ENCODE assay signal across 8 cellular contexts in the genomic region with DNA sequence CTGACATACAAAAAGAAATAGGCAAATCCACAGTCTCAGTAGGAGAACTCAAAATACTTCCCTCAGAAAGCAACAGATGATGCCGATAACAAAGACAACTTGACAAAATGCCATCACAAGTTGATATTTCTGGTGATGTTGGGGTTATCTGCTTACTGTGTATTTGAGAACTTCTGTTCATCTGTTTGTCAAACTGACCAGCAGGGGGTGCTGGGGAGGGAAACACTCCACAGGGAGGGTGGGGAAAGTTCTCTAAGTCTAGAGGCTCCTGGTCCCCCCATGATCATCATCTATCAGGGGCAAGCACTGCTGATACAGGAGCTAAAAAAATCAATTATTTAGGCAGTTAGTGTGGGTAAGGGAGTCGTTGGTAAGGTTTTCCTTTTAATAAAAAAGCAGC. TPM values are rescaled to one million over a fixed set of nuclear protein-coding genes. Genes with fewer than 3 reads are reported as not detected.
A peak's percentile ranks its signal among the peaks of the same experiment; 100 is the strongest.
DNase-seq lines count a peak whose midpoint lies in the region; ATAC-seq and TF ChIP-seq lines count a peak whose summit lies in the region.

No MANE protein-coding gene starts in this region.

- no peaks in the 10 kb centered on the region for H4K20me1 ChIP-seq in KMS-11 (ENCODE audit: insufficient read depth)

- ATAC-seq in GM18519 (IDR thresholded peaks at IDR 0.05; ENCODE audit: low FRiP score, unreplicated experiment): peak; percentile 50
- ATAC-seq in esophagus mucosa: no peak
- no peak for ATAC-seq in HG02970 (IDR thresholded peaks at IDR 0.05; ENCODE audit: low FRiP score, unreplicated experiment)

- TF ChIP-seq CTCF in AG09319 (IDR thresholded peaks at IDR 0.05; ENCODE audit: low read depth, low read length) (peak; percentile 28; the same call in 1 of the 2 replicates), KMS-11 (conservative IDR thresholded peaks at IDR 0.05; ENCODE audit: low read depth, low read length) (peak; percentile 68)

- H3K27me3 ChIP-seq in KMS-11 (ENCODE audit: insufficient read depth, low read depth): no peaks in the 10 kb centered on the region

- no peak for DNase-seq in AG09319 (ENCODE audit: extremely low read depth, low read depth)
- peak; percentile 57 for DNase-seq in activated naive CD4-positive, alpha-beta T cell treated with anti-CD3 and anti-CD28 coated beads, Interleukin-2, amount 10 ng/mL, durations not matched to agents 7 days and 5 days
- peak; percentile 57 for DNase-seq in medulla oblongata (ENCODE audit: extremely low spot score)
- no peak for DNase-seq in SK-N-DZ (ENCODE audit: low spot score)

- CTCF ChIA-PET in activated naive CD4-positive, alpha-beta T cell treated with anti-CD3 and anti-CD28 coated beads, Interleukin-2, amount 10 ng/mL, durations not matched to agents 7 days and 5 days (lab: Charles Lee): interaction anchor here (0.7 to 1.4 kb wide), 3 partner anchors 12 to 46 kb away, joined by 3 read pairs; a partner anchor contains a TSS

- no peak overlapping the region for H3K4me3 Mint-ChIP-seq in activated naive CD4-positive, alpha-beta T cell treated with anti-CD3 and anti-CD28 coated beads, Interleukin-2, amount 10 ng/mL, durations not matched to agents 7 days and 5 days

- H3K36me3 ChIP-seq in KMS-11 (ENCODE audit: insufficient read depth): no peaks in the 10 kb centered on the region

- no peaks in the 10 kb centered on the region for H3K9me3 Mint-ChIP-seq in activated naive CD4-positive, alpha-beta T cell treated with anti-CD3 and anti-CD28 coated beads, Interleukin-2, amount 10 ng/mL, durations not matched to agents 7 days and 5 days

- H3K36me3 Mint-ChIP-seq in activated naive CD4-positive, alpha-beta T cell treated with anti-CD3 and anti-CD28 coated beads, Interleukin-2, amount 10 ng/mL, durations not matched to agents 7 days and 5 days: no peaks in the 10 kb centered on the region

- H3K79me2 ChIP-seq in KMS-11 (ENCODE audit: insufficient read depth, low read depth): no peaks in the 10 kb centered on the region

- H2AFZ ChIP-seq in KMS-11 (ENCODE audit: low read depth): no peak overlapping the region

- H3K4me2 ChIP-seq in KMS-11: no peak overlapping the region

- H3K9ac ChIP-seq in KMS-11: no peak overlapping the region

- no peak overlapping the region for H3K4me3 ChIP-seq in KMS-11 (IDR thresholded peaks at IDR 0.05; ENCODE audit: insufficient read depth, low read depth, low read length)

- no peaks in the 10 kb centered on the region for H3K4me1 Mint-ChIP-seq in activated naive CD4-positive, alpha-beta T cell treated with anti-CD3 and anti-CD28 coated beads, Interleukin-2, amount 10 ng/mL, durations not matched to agents 7 days and 5 days

- no peak overlapping the region for H3K27ac Mint-ChIP-seq in activated naive CD4-positive, alpha-beta T cell treated with anti-CD3 and anti-CD28 coated beads, Interleukin-2, amount 10 ng/mL, durations not matched to agents 7 days and 5 days

- no peaks in the 10 kb centered on the region for H3K27me3 Mint-ChIP-seq in activated naive CD4-positive, alpha-beta T cell treated with anti-CD3 and anti-CD28 coated beads, Interleukin-2, amount 10 ng/mL, durations not matched to agents 7 days and 5 days

- H3K27ac ChIP-seq in KMS-11: no peak overlapping the region

- H3K4me1 ChIP-seq in KMS-11 (ENCODE audit: low read depth, poor library complexity, severe bottlenecking): peaks cover 6% of the 10 kb centered on the region

RNA-seq across cellular contexts. Expression of a gene that starts 19.2 kb away (rescaled TPM):
- 0.44 TPM for total RNA-seq in esophagus mucosa
- 0.67 and 0.95 TPM in 2 replicates for polyA plus RNA-seq in SK-N-DZ (2014; cell fraction: cytosol; rRNA removed)
- 0.92 and 2.3 TPM in 2 replicates for polyA plus RNA-seq in SK-N-DZ (2014; cell fraction: nucleus; rRNA removed)

Comparison
In these comparisons a context has a peak if more than half of its experiments do, and no peak if none do; other contexts are left out.
1. DNase-seq: peak in activated naive CD4-positive, alpha-beta T cell treated with anti-CD3 and anti-CD28 coated beads, Interleukin-2, amount 10 ng/mL, durations not matched to agents 7 days and 5 days (single experiment) and medulla oblongata (single experiment); none in AG09319 (single experiment) and SK-N-DZ (single experiment).